ENCODE assay signal across 12 cellular contexts in the genomic region with DNA sequence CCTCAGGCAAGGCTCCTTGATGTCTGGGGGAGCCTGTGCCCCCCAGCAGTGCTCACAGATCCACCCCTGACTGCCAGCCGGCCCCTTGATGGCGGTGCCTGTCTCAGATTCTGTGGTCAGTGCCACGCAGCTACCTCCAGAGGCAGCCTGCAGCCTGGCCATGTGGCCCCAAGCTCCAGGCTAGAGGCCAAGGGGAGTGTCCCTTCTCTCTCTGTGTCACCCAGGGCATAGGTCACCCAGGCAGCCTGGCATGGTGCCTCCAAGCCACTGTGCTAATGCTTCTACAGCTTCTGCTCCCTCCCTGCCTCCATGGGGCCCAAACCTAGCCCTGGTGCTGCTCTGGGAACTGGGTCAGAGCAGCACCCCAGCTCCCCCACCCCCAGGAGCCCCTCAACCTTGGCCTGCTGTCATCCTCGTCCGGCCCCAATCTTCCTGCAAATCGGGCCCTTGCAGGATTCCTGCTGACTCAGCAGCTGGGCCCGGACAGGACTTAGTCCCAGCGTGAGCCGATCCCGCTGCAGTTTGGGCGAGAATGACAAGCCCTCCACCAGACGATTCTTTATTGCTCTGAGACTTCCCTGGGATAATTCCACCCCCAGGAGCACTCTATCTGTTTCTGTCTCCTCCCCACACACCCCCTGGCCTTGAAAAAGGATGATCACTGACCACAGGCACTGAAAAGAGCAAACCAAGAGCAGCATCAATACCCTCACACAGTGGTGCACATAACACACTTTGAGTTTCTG. TPM values are rescaled to one million over a fixed set of nuclear protein-coding genes. Genes with fewer than 3 reads are reported as not detected.
DNase-seq lines count a peak whose midpoint lies in the region; ATAC-seq and TF ChIP-seq lines count a peak whose summit lies in the region.
"Had no signal": no experiment of that assay in that cellular context is flagged by ENCODE, and none has a peak within 500 bp of the region (broad histone marks: within the 10 kb centered on the region; RNA-seq: fewer than 3 reads in every experiment).

No MANE protein-coding gene starts in this region.

- H3K18ac ChIP-seq in trophoblast cell (ENCODE audit: low read length): no peak overlapping the region

- H2BK5ac ChIP-seq in trophoblast cell (ENCODE audit: low read depth, low read length, poor library complexity): no peak overlapping the region

- peak in 1 of 2 donors; percentile 66 for TF ChIP-seq POLR2A in adrenal gland (IDR thresholded peaks at IDR 0.05)

- no peak overlapping the region for H3K4me2 ChIP-seq in trophoblast cell (ENCODE audit: low read length)

- H3K27me3 ChIP-seq in adrenal gland: no peaks in the 10 kb centered on the region
- H3K27me3 ChIP-seq in right cardiac atrium (ENCODE audit: control insufficient read depth, insufficient read depth): no peaks in the 10 kb centered on the region
- H3K27me3 ChIP-seq in trophoblast cell (ENCODE audit: insufficient read depth, low read length): no peaks in the 10 kb centered on the region
- H3K27me3 ChIP-seq: gastrocnemius medialis, SJSA1, thyroid gland had no signal

- no peak overlapping the region for H2BK120ac ChIP-seq in trophoblast cell (ENCODE audit: insufficient read depth, low read length, poor library complexity)

- H3K4me1 ChIP-seq in adrenal gland (replicated peaks in 1 of 2) (peaks cover 16 to 42% of the 10 kb centered on the region in 2 donors), right cardiac atrium (ENCODE audit: control insufficient read depth, insufficient read depth, low read length) (peaks cover 8% of the 10 kb centered on the region), trophoblast cell (ENCODE audit: control insufficient read depth in 1 of 2, insufficient read depth in 2 of 2, low read length in 2 of 2) (peaks cover 11 to 15% of the 10 kb centered on the region in 2 experiments)
- H3K4me1 ChIP-seq: thyroid gland had no signal

- no peaks in the 10 kb centered on the region for H3K9me3 ChIP-seq in adrenal gland (replicated peaks in 1 of 3)
- no peaks in the 10 kb centered on the region for H3K9me3 ChIP-seq in right cardiac atrium (ENCODE audit: control insufficient read depth, low read length)
- no peaks in the 10 kb centered on the region for H3K9me3 ChIP-seq in trophoblast cell (ENCODE audit: insufficient read depth, low read depth, low read length)
- H3K9me3 ChIP-seq: gastrocnemius medialis, SJSA1, thyroid gland had no signal

- peaks cover 6% of the 10 kb centered on the region for H3K79me1 ChIP-seq in trophoblast cell (ENCODE audit: low read length)

- DNase-seq in ELF-1 (ENCODE audit: low read depth, low spot score) (peak; percentile 30), adrenal gland (peak; percentile 92 to 98 (median 97)), right cardiac atrium (peak; percentile 68 to 80 (median 76)), trophoblast cell (peak; percentile 48 to 58)
- DNase-seq in activated CD4-positive, alpha-beta T cell treated with anti-CD3 and anti-CD28 coated beads, Interleukin-2, amount 50 U/mL, for 1 hour: no peak
- DNase-seq: NCI-H2107, thyroid gland had no signal

- H3K36me3 ChIP-seq in adrenal gland (replicated peaks in 1 of 2): no peaks in the 10 kb centered on the region
- H3K36me3 ChIP-seq in trophoblast cell (ENCODE audit: control insufficient read depth in 1 of 2, insufficient read depth in 2 of 2, low read length in 2 of 2): no peaks in the 10 kb centered on the region
- H3K36me3 ChIP-seq: gastrocnemius medialis, SJSA1, thyroid gland had no signal

- peak; percentile 65 to 67 for ATAC-seq in right cardiac atrium
- ATAC-seq in HG02759 (IDR thresholded peaks at IDR 0.05; ENCODE audit: unreplicated experiment): no peak
- no peak for ATAC-seq in HG03457 (IDR thresholded peaks at IDR 0.05; ENCODE audit: unreplicated experiment)
- ATAC-seq in GM21390 (IDR thresholded peaks at IDR 0.05; ENCODE audit: unreplicated experiment): no peak
- ATAC-seq: gastrocnemius medialis had no signal

- H2AK5ac ChIP-seq in trophoblast cell (ENCODE audit: low read length): no peak overlapping the region

- H3K9ac ChIP-seq in trophoblast cell (ENCODE audit: low read length): no peak overlapping the region

- H3K23ac ChIP-seq in trophoblast cell (ENCODE audit: low read length): no peak overlapping the region

- H4K12ac ChIP-seq in trophoblast cell (ENCODE audit: low read depth, low read length): no peak overlapping the region

- H4K8ac ChIP-seq in trophoblast cell (ENCODE audit: low read depth, low read length): no peak overlapping the region

- H2AFZ ChIP-seq in trophoblast cell (ENCODE audit: insufficient read depth, low read length, poor library complexity): no peak overlapping the region

- intact Hi-C loops in adrenal gland (cut with DNase I) (no loop called here), right cardiac atrium (cut with DNase I) (no loop called here)

- no peak for TF ChIP-seq CTCF in adrenal gland (IDR thresholded peaks at IDR 0.05)

- H3K27ac ChIP-seq in adrenal gland (peak overlapping the region; percentile 75 to 98 (median 94)), right cardiac atrium (ENCODE audit: low read length) (no peak overlapping the region), trophoblast cell (ENCODE audit: low read depth, low read length) (no peak overlapping the region)
- H3K27ac ChIP-seq: gastrocnemius medialis, SJSA1, thyroid gland had no signal

- H3K79me2 ChIP-seq in trophoblast cell (ENCODE audit: control insufficient read depth, insufficient read depth, low read length, poor library complexity): no peaks in the 10 kb centered on the region

- H2BK12ac ChIP-seq in trophoblast cell (ENCODE audit: low read length): no peak overlapping the region

- no peak overlapping the region for H3K14ac ChIP-seq in trophoblast cell (ENCODE audit: low read length)

- H3K4me3 ChIP-seq in adrenal gland (no peak overlapping the region), right cardiac atrium (ENCODE audit: low read length) (no peak overlapping the region), trophoblast cell (ENCODE audit: low read depth, low read length) (no peak overlapping the region)
- H3K4me3 ChIP-seq: gastrocnemius medialis, SJSA1, thyroid gland had no signal

- H3K4ac ChIP-seq in trophoblast cell (ENCODE audit: low read depth, low read length): no peak overlapping the region

- WGBS in adrenal gland, 4 donors: 9 to 71% (median 34%) methylated on average over 7 to 12 of the region's 12 CpGs
- WGBS in right cardiac atrium: 66% methylated on average over 12 of the region's 12 CpGs
- no CpG with 5 or more reads among the region's 12 CpGs for WGBS in trophoblast cell (ENCODE audit: extremely low coverage, insufficient coverage, insufficient read length)

- no peak overlapping the region for H4K91ac ChIP-seq in trophoblast cell (ENCODE audit: low read depth, low read length)

RNA-seq across cellular contexts. Expression of a gene that starts 2.7 kb away (rescaled TPM):
- total RNA-seq in adrenal gland (1 to 10 TPM in 6 of 8 donors, under 1 TPM in 2; 0.18 to 2.9 (median 1.6) TPM), right cardiac atrium (under 1 TPM; 0.33 to 0.82 (median 0.54) TPM)
- polyA plus RNA-seq in adrenal gland (1 to 10 TPM in 2 of 3 donors, under 1 TPM in 1; 0.62 to 2.3 (median 1.1) TPM), right cardiac atrium (0.32 TPM)
- 0.10 and 0.12 TPM in 2 replicates for polyA plus RNA-seq in trophoblast cell (2013)

RNA-seq across cellular contexts. Expression of a gene that starts 40.2 kb away (rescaled TPM):
- total RNA-seq in adrenal gland (10 to 100 TPM; 19.3 to 87.5 (median 45.5) TPM), right cardiac atrium (10 to 100 TPM; 16.7 to 20.3 (median 19.0) TPM)
- polyA plus RNA-seq in adrenal gland (10 to 100 TPM; 11.7 to 25.6 (median 19.6) TPM), right cardiac atrium (10.8 TPM)
- polyA plus RNA-seq in trophoblast cell (2013): 7.5 and 7.8 TPM in 2 replicates

Comparison
In these comparisons a context has a peak if more than half of its experiments do, and no peak if none do; other contexts are left out.
1. H3K27ac ChIP-seq: peak in adrenal gland (5 of 5); none in right cardiac atrium (single experiment) and trophoblast cell (single experiment).
2. ATAC-seq: peak in right cardiac atrium (2 of 2); none in HG02759 (single experiment), HG03457 (single experiment) and GM21390 (single experiment).